In genomic region chr1:207079706-207080246, GRCh38 we compare ENCODE assay signal across 23 cellular contexts. TPM values are rescaled to one million over a fixed set of nuclear protein-coding genes. Genes with fewer than 3 reads are reported as not detected.
DNase-seq lines count a peak whose midpoint lies in the region; ATAC-seq and TF ChIP-seq lines count a peak whose summit lies in the region.
"Had no signal": no experiment of that assay in that cellular context is flagged by ENCODE, and none has a peak within 500 bp of the region (broad histone marks: within the 10 kb centered on the region; RNA-seq: fewer than 3 reads in every experiment).

No MANE protein-coding gene starts in this region.

- intact Hi-C loops in activated CD8-positive, alpha-beta T cell treated with anti-CD3 and anti-CD28 coated beads for 36 hours (cut with micrococcal nuclease), result no loop called here

- no peak for ATAC-seq in activated CD8-positive, alpha-beta T cell treated with anti-CD3 and anti-CD28 coated beads for 36 hours

- no peaks in the 10 kb centered on the region for H3K9me3 Mint-ChIP-seq in activated CD8-positive, alpha-beta T cell treated with anti-CD3 and anti-CD28 coated beads for 36 hours
- H3K9me3 Mint-ChIP-seq: CD14-positive monocyte; CD8-positive, alpha-beta memory T cell had no signal

- peaks cover 4% of the 10 kb centered on the region for H3K4me1 Mint-ChIP-seq in activated CD8-positive, alpha-beta T cell treated with anti-CD3 and anti-CD28 coated beads for 36 hours (ENCODE audit: low read depth)

- H3K4me1 ChIP-seq in neutrophil (ENCODE audit: control insufficient read depth in 1 of 2, insufficient read depth in 1 of 2, low read depth in 1 of 2, low read length in 1 of 2), result peaks cover 28 to 29% of the 10 kb centered on the region in 2 experiments
- H3K4me1 ChIP-seq: BE2C, SJSA1 had no signal

- H3K4me3 Mint-ChIP-seq in activated CD8-positive, alpha-beta T cell treated with anti-CD3 and anti-CD28 coated beads for 36 hours, result no peak overlapping the region
- H3K4me3 Mint-ChIP-seq: CD14-positive monocyte; CD8-positive, alpha-beta memory T cell had no signal

- peaks cover 12% of the 10 kb centered on the region for H3K27me3 ChIP-seq in neutrophil
- H3K27me3 ChIP-seq: SJSA1 had no signal

- TF ChIP-seq CTCF in neutrophil (IDR thresholded peaks at IDR 0.05), result no peak
- no peak for TF ChIP-seq CTCF in activated CD8-positive, alpha-beta T cell treated with anti-CD3 and anti-CD28 coated beads for 36 hours (IDR thresholded peaks at IDR 0.05)

- peaks cover 48% of the 10 kb centered on the region for H3K36me3 ChIP-seq in neutrophil
- H3K36me3 ChIP-seq: BE2C, SJSA1 had no signal

- peak overlapping the region; percentile 35 for H3K27ac ChIP-seq in neutrophil
- H3K27ac ChIP-seq: PC-9, SJSA1 had no signal

- DNase-seq in LoVo (ENCODE audit: low spot score) (peak; percentile 21), islet precursor cell (peak; percentile 24), NCI-H526 (lab: John Stamatoyannopoulos, UW) (no peak), NCI-H446 (lab: John Stamatoyannopoulos, UW) (no peak), MV-4-11 (lab: John Stamatoyannopoulos, UW) (no peak)
- DNase-seq in activated CD8-positive, alpha-beta T cell treated with anti-CD3 and anti-CD28 coated beads for 36 hours, result no peak
- DNase-seq: BE2C; CD8-positive, alpha-beta memory T cell; KG1; NCI-H1092; NCI-H1417 treated with DMSO at 0.1 percent for 48 hours; NCI-H1694 treated with DMSO at 0.1 percent for 48 hours; NCI-H2081; NCI-H2171; NCI-H524 treated with DMSO at 0.1 percent for 48 hours; NCI-H82; NK-92 treated with Interleukin-12 subunit alpha and Interleukin-12 subunit beta, amount 100 ng/mL, for 24 hours; Right ventricle myocardium superior; RPMI8226 had no signal

- peaks cover 2% of the 10 kb centered on the region for H3K27me3 Mint-ChIP-seq in activated CD8-positive, alpha-beta T cell treated with anti-CD3 and anti-CD28 coated beads for 36 hours

- POLR2A ChIA-PET in activated CD8-positive, alpha-beta T cell treated with anti-CD3 and anti-CD28 coated beads for 36 hours (lab: Charles Lee), result interaction anchor here (0.8 kb wide), 1 partner anchor 11 kb away, joined by 3 read pairs; no protein-coding TSS in a partner anchor

- H3K27ac Mint-ChIP-seq in activated CD8-positive, alpha-beta T cell treated with anti-CD3 and anti-CD28 coated beads for 36 hours, result no peak overlapping the region
- H3K27ac Mint-ChIP-seq: CD14-positive monocyte; CD8-positive, alpha-beta memory T cell had no signal

- H3K4me3 ChIP-seq in neutrophil (ENCODE audit: low read depth in 1 of 2, low read length in 1 of 2), result no peak overlapping the region
- H3K4me3 ChIP-seq: PC-9, SJSA1 had no signal

- no peaks in the 10 kb centered on the region for H3K36me3 Mint-ChIP-seq in activated CD8-positive, alpha-beta T cell treated with anti-CD3 and anti-CD28 coated beads for 36 hours (ENCODE audit: low read depth)
- H3K36me3 Mint-ChIP-seq: CD8-positive, alpha-beta memory T cell had no signal

- CTCF ChIA-PET in activated CD8-positive, alpha-beta T cell treated with anti-CD3 and anti-CD28 coated beads for 36 hours (lab: Charles Lee), result interaction anchor here (0.9 to 3.1 kb wide), 9 partner anchors 9 to 717 kb away, joined by 3 to 15 read pairs (median 6); partner anchors contain the start of genes PFKFB2 and YOD1

- no peaks in the 10 kb centered on the region for H3K9me3 ChIP-seq in neutrophil
- H3K9me3 ChIP-seq: BE2C, SJSA1 had no signal

RNA-seq across cellular contexts. Expression of gene C4BPB, which starts 8.9 kb away (rescaled TPM):
- 1 to 10 TPM; 2.1 to 2.2 TPM for total RNA-seq in activated CD8-positive, alpha-beta T cell treated with anti-CD3 and anti-CD28 coated beads for 36 hours

RNA-seq across cellular contexts. Expression of gene C4BPA, which starts 24.3 kb away (rescaled TPM):
- total RNA-seq in activated CD8-positive, alpha-beta T cell treated with anti-CD3 and anti-CD28 coated beads for 36 hours, result not detected
- total RNA-seq: CD8-positive, alpha-beta memory T cell; PC-9; SJSA1 had no signal

RNA-seq across cellular contexts. Expression of gene PFKFB2, which starts 26.7 kb away (rescaled TPM):
- 1 to 10 TPM; 3.5 to 4.3 TPM for total RNA-seq in activated CD8-positive, alpha-beta T cell treated with anti-CD3 and anti-CD28 coated beads for 36 hours

RNA-seq across cellular contexts. Expression of gene YOD1, which starts 28.8 kb away (rescaled TPM):
- total RNA-seq in activated CD8-positive, alpha-beta T cell treated with anti-CD3 and anti-CD28 coated beads for 36 hours, result 1 to 10 TPM; 7.4 to 7.5 TPM

RNA-seq across cellular contexts. Expression of gene C1orf116, which starts 47.2 kb away (rescaled TPM):
- under 1 TPM; 0.07 to 0.13 TPM for total RNA-seq in activated CD8-positive, alpha-beta T cell treated with anti-CD3 and anti-CD28 coated beads for 36 hours
- total RNA-seq: CD8-positive, alpha-beta memory T cell had no signal

Comparison
In these comparisons a context has a peak if more than half of its experiments do, and no peak if none do; other contexts are left out.
1. DNase-seq: peak in LoVo (single experiment) and islet precursor cell (single experiment); none in NCI-H526 (0 of 2), NCI-H446 (0 of 2), activated CD8-positive, alpha-beta T cell treated with anti-CD3 and anti-CD28 coated beads for 36 hours (single experiment) and MV-4-11 (single experiment).